In the genomic region with DNA sequence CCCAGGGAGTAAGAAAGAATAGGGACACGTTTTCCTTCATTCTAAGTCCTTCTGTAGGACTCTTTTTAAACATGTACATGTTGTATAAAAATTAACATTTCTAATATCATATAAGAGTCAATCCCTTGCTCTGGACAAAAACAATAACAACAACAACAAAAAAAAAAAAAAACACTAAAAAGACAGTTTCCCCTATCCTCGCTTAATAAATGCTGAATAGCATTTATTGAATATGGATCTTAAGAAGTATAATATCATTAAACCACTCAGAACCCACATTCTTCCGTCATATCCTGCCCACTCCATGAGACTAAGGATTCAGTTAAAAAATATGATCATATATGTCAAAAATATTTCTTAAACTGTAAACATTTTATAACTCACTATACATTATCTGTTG, we compare ENCODE assay signal across 28 cellular contexts.
"Had no signal": no experiment of that assay in that cellular context is flagged by ENCODE, and none has a peak within 500 bp of the region (broad histone marks: within the 10 kb centered on the region; RNA-seq: fewer than 3 reads in every experiment).

No MANE protein-coding gene starts in this region.

- H3K4me1 ChIP-seq: parathyroid adenoma, psoas muscle, spleen, suprapubic skin, tibial artery, transverse colon, upper lobe of right lung, uterus had no signal

- H3K9me3 ChIP-seq: ovary, psoas muscle, spleen, suprapubic skin, thoracic aorta, tibial artery, transverse colon, upper lobe of right lung, uterus had no signal

- H3K36me3 ChIP-seq: neural progenitor cell, ovary, spleen, suprapubic skin, thoracic aorta, tibial artery, transverse colon, upper lobe of right lung, uterus had no signal

- H2AFZ ChIP-seq: neural progenitor cell, parathyroid adenoma had no signal

- H3K4me3 ChIP-seq: neural progenitor cell, ovary, psoas muscle, skin epidermis, smooth muscle cell, spleen, suprapubic skin, thoracic aorta, tibial artery, transverse colon, upper lobe of right lung, uterus had no signal

- H3K27me3 ChIP-seq: neural progenitor cell, ovary, spleen, suprapubic skin, tibial artery, transverse colon, upper lobe of right lung, uterus had no signal

- ATAC-seq: naive thymus-derived CD4-positive, alpha-beta T cell; natural killer cell; right cardiac atrium; sciatic nerve; stimulated activated naive CD8-positive, alpha-beta T cell treated with anti-CD3 and anti-CD28 coated beads, Interleukin-15, amount 100 ng/mL, for 72 hours; stimulated activated naive CD8-positive, alpha-beta T cell treated with anti-CD3 and anti-CD28 coated beads, Interleukin-15, Interleukin-2, amounts not matched to agents 100 U/mL and 50 U/mL, for 24 hours had no signal

- H3K4me2 ChIP-seq: neural progenitor cell, smooth muscle cell had no signal

- H3K79me2 ChIP-seq: parathyroid adenoma had no signal

- DNase-seq: naive thymus-derived CD4-positive, alpha-beta T cell; natural killer cell; occipital lobe; ovary; posterior cingulate gyrus; psoas muscle; right cardiac atrium; spleen; stimulated activated CD4-positive, alpha-beta T cell treated with anti-CD3 and anti-CD28 coated beads, Interleukin-12 subunit alpha, Interleukin-12 subunit beta, amount 100 ng/mL, for 4 hours; stimulated activated CD4-positive, alpha-beta T cell treated with anti-CD3 and anti-CD28 coated beads, Interleukin-1b, Interleukin-23, amount 100 ng/mL, for 48 hours; stimulated activated CD4-positive, alpha-beta T cell treated with anti-CD3 and anti-CD28 coated beads, Interleukin-4, amount 100 ng/mL, for 1 hour; stimulated activated CD4-positive, alpha-beta T cell treated with anti-CD3 and anti-CD28 coated beads, Interleukin-4, amount 100 ng/mL, for 4 hours; stimulated activated CD8-positive, alpha-beta memory T cell treated with anti-CD3 and anti-CD28 coated beads, Interleukin-4, amount 100 ng/mL, for 48 hours; stimulated activated naive CD4-positive, alpha-beta T cell; stimulated activated naive CD8-positive, alpha-beta T cell treated with anti-CD3 and anti-CD28 coated beads, Interleukin-15, amount 100 ng/mL, for 72 hours; stimulated activated naive CD8-positive, alpha-beta T cell treated with anti-CD3 and anti-CD28 coated beads, Interleukin-15, Interleukin-2, amounts not matched to agents 100 U/mL and 50 U/mL, for 24 hours; substantia nigra; tibial artery; transverse colon; upper lobe of right lung; uterus had no signal

- H3K27ac ChIP-seq: neural progenitor cell, ovary, parathyroid adenoma, psoas muscle, skin epidermis, spleen, suprapubic skin, thoracic aorta, tibial artery, transverse colon, upper lobe of right lung, uterus had no signal

- H3K9ac ChIP-seq: neural progenitor cell, parathyroid adenoma had no signal
